In the genomic region with DNA sequence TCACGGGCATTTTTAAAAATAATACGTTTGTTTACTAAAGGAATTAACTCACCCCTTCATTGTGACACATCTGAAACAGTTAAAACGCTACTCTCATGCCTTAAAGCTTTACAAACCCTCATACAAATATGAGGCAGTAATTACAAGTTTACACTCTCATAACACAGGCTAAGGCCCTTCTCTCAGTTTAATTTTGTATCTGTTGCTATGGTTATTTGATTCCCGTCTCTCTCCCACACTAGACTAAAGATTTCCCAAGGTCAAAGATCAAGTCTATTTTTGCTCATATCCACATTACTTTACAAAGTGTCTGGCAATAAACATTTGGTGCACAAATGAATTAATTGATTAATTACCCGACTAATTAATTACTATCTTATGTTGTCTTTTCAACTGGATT, we compare ENCODE assay signal across 25 cellular contexts.
"Had no signal": no experiment of that assay in that cellular context is flagged by ENCODE, and none has a peak within 500 bp of the region (broad histone marks: within the 10 kb centered on the region; RNA-seq: fewer than 3 reads in every experiment).

No MANE protein-coding gene starts in this region.

- DNase-seq: activated CD4-positive, alpha-beta T cell treated with anti-CD3 and anti-CD28 coated beads for 4 hours; activated CD4-positive, alpha-beta T cell treated with anti-CD3 and anti-CD28 coated beads, Interleukin-2, amount 50 U/mL, for 4 hours; activated naive CD4-positive, alpha-beta T cell treated with Interleukin-2 at 50 U/mL for 16 hours; activated naive CD8-positive, alpha-beta T cell treated with anti-CD3 and anti-CD28 coated beads for 36 hours; activated T-cell treated with anti-CD3 and anti-CD28 coated beads for 4 hours; activated T-cell treated with anti-CD3 and anti-CD28 coated beads, Interleukin-2, amount 50 U/mL, for 72 hours; adrenal gland; aorta; body of pancreas; endodermal cell; gastrocnemius medialis; hippocampal formation; kidney glomerular epithelial cell; left lung; nephron progenitor cell; ovary; psoas muscle; right cardiac atrium; stimulated activated CD4-positive, alpha-beta T cell treated with anti-CD3 and anti-CD28 coated beads, Interleukin-4, amount 100 ng/mL, for 1 hour; upper lobe of left lung had no signal

- H3K4me1 Mint-ChIP-seq: activated naive CD8-positive, alpha-beta T cell treated with anti-CD3 and anti-CD28 coated beads for 36 hours had no signal

- H3K36me3 Mint-ChIP-seq: activated naive CD8-positive, alpha-beta T cell treated with anti-CD3 and anti-CD28 coated beads for 36 hours had no signal

- H3K36me3 ChIP-seq: adrenal gland, esophagus muscularis mucosa, gastrocnemius medialis, left lung, neutrophil, ovary, upper lobe of left lung, vagina had no signal

- H3K27me3 Mint-ChIP-seq: activated naive CD8-positive, alpha-beta T cell treated with anti-CD3 and anti-CD28 coated beads for 36 hours; stimulated activated naive CD8-positive, alpha-beta T cell treated with anti-CD3 and anti-CD28 coated beads, Interleukin-15, Interleukin-2, amounts not matched to agents 100 ng/mL and 50 ng/mL, for 24 hours had no signal

- H3K27ac Mint-ChIP-seq: activated naive CD8-positive, alpha-beta T cell treated with anti-CD3 and anti-CD28 coated beads for 36 hours; activated T-cell treated with anti-CD3 and anti-CD28 coated beads, Interleukin-2, amount 50 U/mL, for 72 hours; endodermal cell; nephron progenitor cell; stimulated activated naive CD8-positive, alpha-beta T cell treated with anti-CD3 and anti-CD28 coated beads, Interleukin-15, Interleukin-2, amounts not matched to agents 100 ng/mL and 50 ng/mL, for 24 hours had no signal

- H3K9me3 Mint-ChIP-seq: activated naive CD8-positive, alpha-beta T cell treated with anti-CD3 and anti-CD28 coated beads for 36 hours had no signal

- H3K27ac ChIP-seq: adrenal gland, body of pancreas, esophagus muscularis mucosa, gastrocnemius medialis, left lung, neutrophil, ovary, psoas muscle, upper lobe of left lung, vagina, VCaP had no signal

- H3K4me3 ChIP-seq: adrenal gland, body of pancreas, esophagus muscularis mucosa, gastrocnemius medialis, left lung, ovary, psoas muscle, upper lobe of left lung, vagina had no signal

- H3K27me3 ChIP-seq: adrenal gland, esophagus muscularis mucosa, gastrocnemius medialis, neutrophil, ovary, upper lobe of left lung, vagina had no signal

- H3K4me3 Mint-ChIP-seq: activated naive CD8-positive, alpha-beta T cell treated with anti-CD3 and anti-CD28 coated beads for 36 hours; activated T-cell treated with anti-CD3 and anti-CD28 coated beads, Interleukin-2, amount 50 U/mL, for 72 hours; endodermal cell; nephron progenitor cell; stimulated activated naive CD8-positive, alpha-beta T cell treated with anti-CD3 and anti-CD28 coated beads, Interleukin-15, Interleukin-2, amounts not matched to agents 100 ng/mL and 50 ng/mL, for 24 hours had no signal
